ENCODE assay signal across 32 cellular contexts in the genomic region with DNA sequence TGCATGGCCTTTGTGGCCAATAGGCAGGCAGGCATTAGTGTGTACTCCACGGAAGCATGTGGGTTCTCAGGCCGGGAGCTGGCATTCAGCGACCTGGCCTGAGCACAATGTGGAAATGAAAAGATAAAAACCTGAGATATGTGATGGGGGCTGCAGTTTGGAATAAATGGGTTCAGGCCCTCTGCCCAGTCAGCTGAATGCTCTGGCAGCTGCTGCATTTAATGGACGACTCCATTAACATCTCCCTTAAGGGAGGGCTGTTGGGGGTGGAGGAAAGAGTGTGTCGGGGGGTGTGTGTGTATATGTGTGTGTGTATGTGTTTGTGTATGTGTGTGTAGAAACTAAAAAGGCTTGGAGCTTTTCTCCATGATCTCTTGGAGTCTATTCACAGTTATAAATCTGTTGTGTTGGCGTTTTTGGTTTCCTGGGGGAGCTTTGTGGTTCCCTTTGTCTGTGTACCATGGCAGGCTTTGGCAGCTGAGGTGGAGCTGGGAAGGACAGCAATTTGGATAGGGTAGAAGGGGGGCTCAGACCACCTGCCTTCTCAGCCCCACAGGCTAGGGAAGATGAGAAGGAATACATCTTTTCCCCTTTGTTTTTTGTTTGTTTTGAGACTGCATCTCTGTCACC. TPM values are rescaled to one million over a fixed set of nuclear protein-coding genes. Genes with fewer than 3 reads are reported as not detected.
DNase-seq lines count a peak whose midpoint lies in the region; ATAC-seq, FAIRE-seq and TF ChIP-seq lines count a peak whose summit lies in the region.
"Had no signal": no experiment of that assay in that cellular context is flagged by ENCODE, and none has a peak within 500 bp of the region (broad histone marks: within the 10 kb centered on the region; RNA-seq: fewer than 3 reads in every experiment).

No MANE protein-coding gene starts in this region.

- peak; percentile 18 for FAIRE-seq in GM19239 (lab: Jason Lieb, UNC)
- FAIRE-seq: H1, kidney had no signal

- no peaks in the 10 kb centered on the region for H3K27me3 Mint-ChIP-seq in mesothelial cell of epicardium (ENCODE audit: low read depth)
- peaks cover 72% of the 10 kb centered on the region for H3K27me3 Mint-ChIP-seq in activated CD4-positive, alpha-beta T cell treated with anti-CD3 and anti-CD28 coated beads, Interleukin-2, amount 10 ng/mL, durations not matched to agents 24 days and 14 days
- H3K27me3 Mint-ChIP-seq in CD8-positive, alpha-beta T cell (ENCODE audit: low read depth), result peaks cover 52% of the 10 kb centered on the region

- no peaks in the 10 kb centered on the region for H3K9me3 ChIP-seq in CD8-positive, alpha-beta T cell (ENCODE audit: low read length)
- H3K9me3 ChIP-seq: adrenal gland, heart right ventricle, spleen, tibial nerve had no signal

- CTCF ChIA-PET in CD8-positive, alpha-beta T cell (lab: Charles Lee), result no interaction called here

- H3K36me3 Mint-ChIP-seq in mesothelial cell of epicardium, result no peaks in the 10 kb centered on the region
- H3K36me3 Mint-ChIP-seq in activated CD4-positive, alpha-beta T cell treated with anti-CD3 and anti-CD28 coated beads, Interleukin-2, amount 10 ng/mL, durations not matched to agents 24 days and 14 days (ENCODE audit: low read depth), result no peaks in the 10 kb centered on the region
- no peaks in the 10 kb centered on the region for H3K36me3 Mint-ChIP-seq in CD8-positive, alpha-beta T cell
- H3K36me3 Mint-ChIP-seq: activated naive CD4-positive, alpha-beta T cell treated with anti-CD3 and anti-CD28 coated beads, Interleukin-2, amount 10 ng/mL, durations not matched to agents 7 days and 5 days; natural killer cell had no signal

- H3K9me3 Mint-ChIP-seq in mesothelial cell of epicardium, result no peaks in the 10 kb centered on the region
- no peaks in the 10 kb centered on the region for H3K9me3 Mint-ChIP-seq in activated CD4-positive, alpha-beta T cell treated with anti-CD3 and anti-CD28 coated beads, Interleukin-2, amount 10 ng/mL, durations not matched to agents 24 days and 14 days
- H3K9me3 Mint-ChIP-seq in CD8-positive, alpha-beta T cell, result no peaks in the 10 kb centered on the region
- H3K9me3 Mint-ChIP-seq: activated CD8-positive, alpha-beta T cell treated with anti-CD3 and anti-CD28 coated beads for 36 hours; activated naive CD4-positive, alpha-beta T cell treated with anti-CD3 and anti-CD28 coated beads, Interleukin-2, amount 10 ng/mL, durations not matched to agents 7 days and 5 days; natural killer cell had no signal

- no peaks in the 10 kb centered on the region for H3K27me3 ChIP-seq in CD8-positive, alpha-beta T cell (ENCODE audit: insufficient read depth, low read length)
- H3K27me3 ChIP-seq: adrenal gland, brain microvascular endothelial cell, dorsolateral prefrontal cortex, heart right ventricle, tibial nerve had no signal

- POLR2A ChIA-PET in CD8-positive, alpha-beta T cell (lab: Charles Lee), result no interaction called here

- H3K27ac ChIP-seq in CD8-positive, alpha-beta T cell (ENCODE audit: low read depth, low read length), result no peak overlapping the region
- H3K27ac ChIP-seq: brain microvascular endothelial cell, dorsolateral prefrontal cortex, heart right ventricle, tibial nerve had no signal

- H3K4me1 Mint-ChIP-seq in mesothelial cell of epicardium, result peaks cover 38% of the 10 kb centered on the region
- H3K4me1 Mint-ChIP-seq in activated CD4-positive, alpha-beta T cell treated with anti-CD3 and anti-CD28 coated beads, Interleukin-2, amount 10 ng/mL, durations not matched to agents 24 days and 14 days, result peaks cover 14% of the 10 kb centered on the region
- H3K4me1 Mint-ChIP-seq in CD8-positive, alpha-beta T cell (ENCODE audit: low read depth), result peaks cover 4% of the 10 kb centered on the region
- H3K4me1 Mint-ChIP-seq: activated naive CD4-positive, alpha-beta T cell treated with anti-CD3 and anti-CD28 coated beads, Interleukin-2, amount 10 ng/mL, durations not matched to agents 7 days and 5 days had no signal

- intact Hi-C loops in activated CD4-positive, alpha-beta T cell treated with anti-CD3 and anti-CD28 coated beads, Interleukin-2, amount 10 ng/mL, durations not matched to agents 24 days and 14 days (cut with micrococcal nuclease), result loop anchor here (5.0 kb wide), 1 partner anchor 135 kb away; no protein-coding TSS in a partner anchor
- intact Hi-C loops in CD8-positive, alpha-beta T cell (cut with DNase I, micrococcal nuclease), result no loop called here

- ATAC-seq in CD8-positive, alpha-beta T cell, result no peak
- ATAC-seq: activated CD4-positive, CD25-positive, alpha-beta regulatory T cell treated with anti-CD3 and anti-CD28 coated beads, Interleukin-2, amount 50 U/mL, for 24 hours; heart right ventricle; left ventricle myocardium superior; natural killer cell; Panc1; right cardiac atrium had no signal

- peak overlapping the region; percentile 40 for H3K27ac Mint-ChIP-seq in mesothelial cell of epicardium
- no peak overlapping the region for H3K27ac Mint-ChIP-seq in activated CD4-positive, alpha-beta T cell treated with anti-CD3 and anti-CD28 coated beads, Interleukin-2, amount 10 ng/mL, durations not matched to agents 24 days and 14 days
- H3K27ac Mint-ChIP-seq in CD8-positive, alpha-beta T cell, result no peak overlapping the region
- H3K27ac Mint-ChIP-seq: activated CD8-positive, alpha-beta T cell treated with anti-CD3 and anti-CD28 coated beads for 36 hours; activated naive CD4-positive, alpha-beta T cell treated with anti-CD3 and anti-CD28 coated beads, Interleukin-2, amount 10 ng/mL, durations not matched to agents 7 days and 5 days; natural killer cell had no signal

- DNase-seq in GM19239 (ENCODE audit: insufficient read length, low spot score), result no peak
- DNase-seq in NCI-H69 (lab: John Stamatoyannopoulos, UW), result peak; percentile 25
- DNase-seq in mesothelial cell of epicardium (ENCODE audit: low spot score in 2 of 2, unreplicated experiment in 2 of 2), result no peak
- DNase-seq in retina, result peak; percentile 60
- DNase-seq in 8988T, result no peak
- no peak for DNase-seq in activated CD4-positive, alpha-beta T cell treated with anti-CD3 and anti-CD28 coated beads, Interleukin-2, amount 10 ng/mL, durations not matched to agents 24 days and 14 days
- DNase-seq in CD8-positive, alpha-beta T cell, result no peak
- DNase-seq: activated CD8-positive, alpha-beta memory T cell treated with anti-CD3 and anti-CD28 coated beads, Interleukin-2, amount 50 U/mL, for 48 hours; activated CD8-positive, alpha-beta T cell treated with anti-CD3 and anti-CD28 coated beads for 36 hours; activated naive CD4-positive, alpha-beta T cell treated with anti-CD3 and anti-CD28 coated beads, Interleukin-2, amount 10 ng/mL, durations not matched to agents 7 days and 5 days; adrenal gland; brain microvascular endothelial cell; Calu3; DMS79 treated with DMSO at 0.1 percent for 48 hours; dorsolateral prefrontal cortex; foreskin melanocyte; GDM1; heart right ventricle; kidney; left ventricle myocardium superior; midbrain; natural killer cell; NCI-H1105 treated with DMSO at 0.1 percent for 48 hours; NCI-H1930; NCI-H526 treated with DMSO at 0.1 percent for 48 hours; right cardiac atrium; Right ventricle myocardium superior; spleen had no signal

- H3K4me1 ChIP-seq in CD8-positive, alpha-beta T cell (ENCODE audit: insufficient read depth, low read length), result no peaks in the 10 kb centered on the region
- H3K4me1 ChIP-seq: tibial nerve had no signal

- no peak for TF ChIP-seq CTCF in mesothelial cell of epicardium (IDR thresholded peaks at IDR 0.05; ENCODE audit: unreplicated experiment)
- no peak for TF ChIP-seq CTCF in CD8-positive, alpha-beta T cell (IDR thresholded peaks at IDR 0.05)

- no peak overlapping the region for H3K4me3 ChIP-seq in CD8-positive, alpha-beta T cell (ENCODE audit: low read depth, low read length)
- H3K4me3 ChIP-seq: adrenal gland, dorsolateral prefrontal cortex, heart right ventricle, spleen, tibial nerve had no signal

- H3K36me3 ChIP-seq in CD8-positive, alpha-beta T cell (ENCODE audit: insufficient read depth, low read length), result no peaks in the 10 kb centered on the region
- H3K36me3 ChIP-seq: adrenal gland, brain microvascular endothelial cell, heart right ventricle, spleen, tibial nerve had no signal

- H3K4me3 Mint-ChIP-seq in mesothelial cell of epicardium, result no peak overlapping the region
- no peak overlapping the region for H3K4me3 Mint-ChIP-seq in activated CD4-positive, alpha-beta T cell treated with anti-CD3 and anti-CD28 coated beads, Interleukin-2, amount 10 ng/mL, durations not matched to agents 24 days and 14 days
- no peak overlapping the region for H3K4me3 Mint-ChIP-seq in CD8-positive, alpha-beta T cell
- H3K4me3 Mint-ChIP-seq: activated CD8-positive, alpha-beta T cell treated with anti-CD3 and anti-CD28 coated beads for 36 hours; activated naive CD4-positive, alpha-beta T cell treated with anti-CD3 and anti-CD28 coated beads, Interleukin-2, amount 10 ng/mL, durations not matched to agents 7 days and 5 days; natural killer cell had no signal

RNA-seq across cellular contexts. Expression of gene HSPA9, which starts 27.3 kb away (rescaled TPM):
- total RNA-seq in mesothelial cell of epicardium, result 157 to 165 TPM (median 160 TPM) in 3 replicates
- total RNA-seq in activated CD4-positive, alpha-beta T cell treated with anti-CD3 and anti-CD28 coated beads, Interleukin-2, amount 10 ng/mL, durations not matched to agents 24 days and 14 days, result 415 and 430 TPM in 2 replicates
- 100 to 1,000 TPM; 464 to 500 TPM for total RNA-seq in CD8-positive, alpha-beta T cell

RNA-seq across cellular contexts. Expression of gene ETF1, which starts 59.5 kb away (rescaled TPM):
- 76.6 to 77.7 TPM (median 77.6 TPM) in 3 replicates for total RNA-seq in mesothelial cell of epicardium
- 200 and 205 TPM in 2 replicates for total RNA-seq in activated CD4-positive, alpha-beta T cell treated with anti-CD3 and anti-CD28 coated beads, Interleukin-2, amount 10 ng/mL, durations not matched to agents 24 days and 14 days
- 100 to 1,000 TPM; 241 to 247 TPM for total RNA-seq in CD8-positive, alpha-beta T cell

Comparison
In these comparisons a context has a peak if more than half of its experiments do, and no peak if none do; other contexts are left out.
1. DNase-seq: peak in NCI-H69 (single experiment) and retina (single experiment); none in GM19239 (single experiment), mesothelial cell of epicardium (0 of 2), 8988T (single experiment), activated CD4-positive, alpha-beta T cell treated with anti-CD3 and anti-CD28 coated beads, Interleukin-2, amount 10 ng/mL, durations not matched to agents 24 days and 14 days (single experiment) and CD8-positive, alpha-beta T cell (0 of 7).